ENCODE assay signal across 13 cellular contexts in genomic region chr12:118126119-118126757, GRCh38. TPM values are rescaled to one million over a fixed set of nuclear protein-coding genes. Genes with fewer than 3 reads are reported as not detected.
DNase-seq lines count a peak whose midpoint lies in the region; ATAC-seq, FAIRE-seq and TF ChIP-seq lines count a peak whose summit lies in the region.
"Had no signal": no experiment of that assay in that cellular context is flagged by ENCODE, and none has a peak within 500 bp of the region (broad histone marks: within the 10 kb centered on the region; RNA-seq: fewer than 3 reads in every experiment).

No MANE protein-coding gene starts in this region.

- TF ChIP-seq RAD21 in HepG2 (CRISPR knock-in tag; IDR thresholded peaks at IDR 0.05) = no peak

- no peak for TF ChIP-seq CTCF in HepG2 (CRISPR knock-in tag; IDR thresholded peaks at IDR 0.05)

- H4K20me1 ChIP-seq in HepG2 (ENCODE audit: insufficient read depth, low read length) = no peaks in the 10 kb centered on the region

- H3K4me2 ChIP-seq in HepG2 (ENCODE audit: low read depth, low read length) = peak overlapping the region; percentile 34
- H3K4me2 ChIP-seq: KMS-11 had no signal

- H3K27ac ChIP-seq in HepG2 (ENCODE audit: extremely low read length, insufficient read depth, low read length) = peak overlapping the region; percentile 76
- H3K27ac ChIP-seq in small intestine (ENCODE audit: low read depth in 1 of 2, low read length in 1 of 2) = peak overlapping the region; percentile 85 to 91
- H3K27ac ChIP-seq: KMS-11 had no signal

- peak; percentile 86 for DNase-seq in NCI-H1092 treated with DMSO at 0.1 percent for 48 hours (lab: John Stamatoyannopoulos, UW)
- DNase-seq in amygdala (lab: John Stamatoyannopoulos, UW) = peak in 30 of 56 donors; percentile 3 to 73 (median 23)
- peak; percentile 66 for DNase-seq in HepG2 (ENCODE audit: low spot score)
- peak; percentile 84 for DNase-seq in small intestine
- DNase-seq in frontal cortex (ENCODE audit: low spot score in 2 of 2) = no peak
- DNase-seq in NCI-H226 = no peak
- DNase-seq in activated CD4-positive, CD25-positive, alpha-beta regulatory T cell treated with anti-CD3 and anti-CD28 coated beads, Interleukin-2, amount 50 U/mL, for 72 hours = no peak
- DNase-seq: activated CD8-positive, alpha-beta memory T cell treated with anti-CD3 and anti-CD28 coated beads for 24 hours; DMS153; HFFc6; NCI-H1694 treated with DMSO at 0.1 percent for 48 hours had no signal

- FAIRE-seq in HepG2 (lab: Jason Lieb, UNC) (peak; percentile 15), small intestine (lab: Jason Lieb, UNC) (no peak), frontal cortex (lab: Jason Lieb, UNC) (no peak)

- H3K9ac ChIP-seq in HepG2 (ENCODE audit: insufficient read depth, low read depth, low read length) = 0 out of 2 replicates have a peak overlapping the region, but pooled peaks have one; percentile 32
- H3K9ac ChIP-seq: KMS-11 had no signal

- peak in 1 of 2 experiments; percentile 85; a peak in 2 of 4 replicates for TF ChIP-seq EP300 in HepG2 (IDR thresholded peaks at IDR 0.05; ENCODE audit: low read depth in 2 of 2, low read length in 2 of 2)
- no peak; the same call in 1 of the 2 replicates for TF ChIP-seq EP300 in HepG2 (CRISPR knock-in tag; IDR thresholded peaks at IDR 0.05; ENCODE audit: borderline replicate concordance)

- CTCF ChIA-PET in HepG2 (lab: Yijun Ruan, JAX; ENCODE audit: low intra/inter-chr PET ratio, low total read pairs) = no interaction called here

- H3K36me3 ChIP-seq in HepG2 (replicated peaks in 1 of 2; ENCODE audit: control insufficient read depth in 1 of 2, insufficient read depth in 2 of 2, low read length in 2 of 2) = no peaks in the 10 kb centered on the region; a peak in 1 of 5 replicates
- no peaks in the 10 kb centered on the region for H3K36me3 ChIP-seq in small intestine (ENCODE audit: control insufficient read depth in 2 of 2, insufficient read depth in 2 of 2, low read length in 2 of 2)

- peak in 1 of 2 experiments; percentile 37; a peak in 1 of 4 replicates for TF ChIP-seq POLR2A in HepG2 (IDR thresholded peaks at IDR 0.05; ENCODE audit: insufficient read depth in 1 of 2, low read depth in 2 of 2, low read length in 2 of 2)

- BruUV-seq in HepG2 (replicated peaks; lab: Mats Ljungman, UMichigan) = no TSS peak

- H3K4me1 ChIP-seq in HepG2 (ENCODE audit: insufficient read depth, low read length) (peaks cover 80% of the 10 kb centered on the region), small intestine (ENCODE audit: control insufficient read depth in 2 of 2, insufficient read depth in 1 of 2, low read depth in 1 of 2, low read length in 1 of 2) (peaks cover 0 to 3% of the 10 kb centered on the region in 2 donors)

- peak; percentile 85 for ATAC-seq in HepG2
- no peak for ATAC-seq in HG02588 (IDR thresholded peaks at IDR 0.05; ENCODE audit: unreplicated experiment)

- H3K4me3 ChIP-seq in HepG2 (replicated peaks in 1 of 3; ENCODE audit: insufficient read depth in 1 of 3, low read depth in 2 of 3, low read length in 3 of 3) = no peak overlapping the region
- no peak overlapping the region for H3K4me3 ChIP-seq in small intestine (ENCODE audit: low read depth in 1 of 2, low read length in 2 of 2)

- in situ Hi-C loops in HepG2 (cut with HindIII; ENCODE audit: extremely low pct_ligation_motif_present, low pct_unique_long_range_greater_than_20kb) = no loop called here

- H3K27me3 ChIP-seq in HepG2 (ENCODE audit: control insufficient read depth in 1 of 2, insufficient read depth in 2 of 2, low read length in 2 of 2) (no peaks in the 10 kb centered on the region), small intestine (ENCODE audit: control insufficient read depth in 2 of 2, insufficient read depth in 2 of 2, low read length in 2 of 2) (no peaks in the 10 kb centered on the region)

- intact Hi-C loops in HepG2 (cut with micrococcal nuclease; ENCODE audit: unreplicated experiment) = no loop called here

- whole genome bisulfite sequencing in HepG2 (ENCODE audit: low lambda C conversion rate) = 72% methylated on average over 5 of the region's 13 CpGs
- 24 to 71% (median 36%) methylated on average over 13 of the region's 13 CpGs for WGBS in small intestine, 3 donors

- H3K79me2 ChIP-seq in HepG2 (ENCODE audit: insufficient read depth, low read length) = peaks cover 2% of the 10 kb centered on the region

- H2AFZ ChIP-seq in HepG2 (ENCODE audit: low read length) = no peak overlapping the region

- POLR2A ChIA-PET in HepG2 (lab: Yijun Ruan, JAX) = interaction anchor here (5.3 kb wide), 1 partner anchor 11 kb away, joined by 103 read pairs; the partner anchor contains the start of gene PEBP1

- H3K9me3 ChIP-seq in HepG2 (ENCODE audit: low read length) = no peaks in the 10 kb centered on the region
- no peaks in the 10 kb centered on the region for H3K9me3 ChIP-seq in small intestine (ENCODE audit: control insufficient read depth, low read depth)

TF ChIP-seq in HepG2, 621 proteins besides CTCF, POLR2A, EP300 and RAD21 (continues in another document):
- peak; percentile 89 for TF ChIP-seq RXRB (CRISPR knock-in tag; IDR thresholded peaks at IDR 0.05; ENCODE audit: borderline replicate concordance)

RNA-seq across cellular contexts. Expression of gene PEBP1, which starts 9.7 kb away (rescaled TPM):
- total RNA-seq in HepG2 (2016; rRNA removed; fragmentation: Illumina TruSeq; extraction: Trizol) = 1,505 and 1,984 TPM in 2 replicates
- total RNA-seq in HepG2 (2016; cell fraction: cytosol; rRNA removed; fragmentation: Illumina TruSeq; extraction: Trizol; ENCODE audit: low read depth) = 232 and 262 TPM in 2 replicates
- total RNA-seq in HepG2 (2016; cell fraction: insoluble cytoplasmic fraction; rRNA removed; fragmentation: Illumina TruSeq; extraction: Trizol) = 1,559 and 1,992 TPM in 2 replicates
- total RNA-seq in HepG2 (2016; cell fraction: membrane; rRNA removed; fragmentation: Illumina TruSeq; extraction: Trizol) = 553 and 634 TPM in 2 replicates
- 497 and 536 TPM in 2 replicates for total RNA-seq in HepG2 (2016; cell fraction: nucleus; rRNA removed; fragmentation: Illumina TruSeq; extraction: Trizol)
- 437 and 538 TPM in 2 replicates for polyA plus RNA-seq in HepG2 (2011; rRNA removed)
- polyA plus RNA-seq in HepG2 (2011; cell fraction: cytosol; rRNA removed) = 477 and 485 TPM in 2 replicates
- polyA plus RNA-seq in HepG2 (2011; cell fraction: nucleus; rRNA removed) = 199 and 209 TPM in 2 replicates
- polyA plus RNA-seq in HepG2 (2012) = 511 and 820 TPM in 2 replicates
- polyA plus RNA-seq in HepG2 (2016; cell fraction: cytosol; fragmentation: Illumina TruSeq; extraction: Trizol; ENCODE audit: low read depth) = 248 and 308 TPM in 2 replicates
- polyA plus RNA-seq in HepG2 (2016; cell fraction: insoluble cytoplasmic fraction; fragmentation: Illumina TruSeq; extraction: Trizol; ENCODE audit: low read depth) = 2,115 and 2,133 TPM in 2 replicates
- polyA plus RNA-seq in HepG2 (2016; cell fraction: membrane; fragmentation: Illumina TruSeq; extraction: Trizol; ENCODE audit: low read depth) = 458 and 518 TPM in 2 replicates
- polyA plus RNA-seq in HepG2 (2016; cell fraction: nucleus; fragmentation: Illumina TruSeq; extraction: Trizol; ENCODE audit: insufficient read depth, low read depth) = 949 and 989 TPM in 2 replicates
- polyA minus RNA-seq in HepG2 (2011; rRNA and poly(A)+ RNA removed; ENCODE audit: low replicate concordance) = 240 and 331 TPM in 2 replicates
- 182 and 185 TPM in 2 replicates for polyA minus RNA-seq in HepG2 (2011; cell fraction: cytosol; rRNA and poly(A)+ RNA removed)
- polyA minus RNA-seq in HepG2 (2011; cell fraction: nucleus; rRNA and poly(A)+ RNA removed) = 52.4 and 60.3 TPM in 2 replicates
- polyA plus RNA-seq in small intestine = 1,000 to 10,000 TPM in 2 of 3 donors, 100 to 1,000 TPM in 1; 457 to 2,607 (median 1,131) TPM
- total RNA-seq in frontal cortex = 275 TPM

RNA-seq across cellular contexts. Expression of gene VSIG10, which starts 22.4 kb away (rescaled TPM):
- total RNA-seq in HepG2 (2016; rRNA removed; fragmentation: Illumina TruSeq; extraction: Trizol) (35.6 and 42.5 TPM in 2 replicates), frontal cortex (14.7 TPM)
- total RNA-seq in HepG2 (2016; cell fraction: cytosol; rRNA removed; fragmentation: Illumina TruSeq; extraction: Trizol; ENCODE audit: low read depth) = 41.4 and 41.9 TPM in 2 replicates
- total RNA-seq in HepG2 (2016; cell fraction: insoluble cytoplasmic fraction; rRNA removed; fragmentation: Illumina TruSeq; extraction: Trizol) = 29.0 and 43.3 TPM in 2 replicates
- 61.2 and 66.1 TPM in 2 replicates for total RNA-seq in HepG2 (2016; cell fraction: membrane; rRNA removed; fragmentation: Illumina TruSeq; extraction: Trizol)
- 32.5 and 36.1 TPM in 2 replicates for total RNA-seq in HepG2 (2016; cell fraction: nucleus; rRNA removed; fragmentation: Illumina TruSeq; extraction: Trizol)
- polyA plus RNA-seq in HepG2 (2011; rRNA removed) (25.6 and 28.6 TPM in 2 replicates), small intestine (10 to 100 TPM; 32.8 to 89.7 (median 45.7) TPM)
- 14.4 and 18.0 TPM in 2 replicates for polyA plus RNA-seq in HepG2 (2011; cell fraction: cytosol; rRNA removed)
- 31.1 and 32.4 TPM in 2 replicates for polyA plus RNA-seq in HepG2 (2011; cell fraction: nucleus; rRNA removed)
- polyA plus RNA-seq in HepG2 (2012) = 17.8 and 18.7 TPM in 2 replicates
- polyA plus RNA-seq in HepG2 (2016; cell fraction: cytosol; fragmentation: Illumina TruSeq; extraction: Trizol; ENCODE audit: low read depth) = 37.2 and 39.4 TPM in 2 replicates
- 24.5 and 25.4 TPM in 2 replicates for polyA plus RNA-seq in HepG2 (2016; cell fraction: insoluble cytoplasmic fraction; fragmentation: Illumina TruSeq; extraction: Trizol; ENCODE audit: low read depth)
- 41.6 and 46.3 TPM in 2 replicates for polyA plus RNA-seq in HepG2 (2016; cell fraction: membrane; fragmentation: Illumina TruSeq; extraction: Trizol; ENCODE audit: low read depth)
- 44.9 and 47.7 TPM in 2 replicates for polyA plus RNA-seq in HepG2 (2016; cell fraction: nucleus; fragmentation: Illumina TruSeq; extraction: Trizol; ENCODE audit: insufficient read depth, low read depth)
- polyA minus RNA-seq in HepG2 (2011; rRNA and poly(A)+ RNA removed; ENCODE audit: low replicate concordance) = 47.1 and 101 TPM in 2 replicates
- polyA minus RNA-seq in HepG2 (2011; cell fraction: cytosol; rRNA and poly(A)+ RNA removed) = 10.2 and 11.3 TPM in 2 replicates
- 40.0 and 44.4 TPM in 2 replicates for polyA minus RNA-seq in HepG2 (2011; cell fraction: nucleus; rRNA and poly(A)+ RNA removed)

Comparison
In these comparisons a context has a peak if more than half of its experiments do, and no peak if none do; other contexts are left out.
1. DNase-seq: peak in NCI-H1092 treated with DMSO at 0.1 percent for 48 hours (single experiment), amygdala (30 of 56), HepG2 (single experiment) and small intestine (single experiment); none in frontal cortex (0 of 2), NCI-H226 (single experiment) and activated CD4-positive, CD25-positive, alpha-beta regulatory T cell treated with anti-CD3 and anti-CD28 coated beads, Interleukin-2, amount 50 U/mL, for 72 hours (single experiment).